10 cellular contexts compared by ENCODE assay signal in the genomic region with DNA sequence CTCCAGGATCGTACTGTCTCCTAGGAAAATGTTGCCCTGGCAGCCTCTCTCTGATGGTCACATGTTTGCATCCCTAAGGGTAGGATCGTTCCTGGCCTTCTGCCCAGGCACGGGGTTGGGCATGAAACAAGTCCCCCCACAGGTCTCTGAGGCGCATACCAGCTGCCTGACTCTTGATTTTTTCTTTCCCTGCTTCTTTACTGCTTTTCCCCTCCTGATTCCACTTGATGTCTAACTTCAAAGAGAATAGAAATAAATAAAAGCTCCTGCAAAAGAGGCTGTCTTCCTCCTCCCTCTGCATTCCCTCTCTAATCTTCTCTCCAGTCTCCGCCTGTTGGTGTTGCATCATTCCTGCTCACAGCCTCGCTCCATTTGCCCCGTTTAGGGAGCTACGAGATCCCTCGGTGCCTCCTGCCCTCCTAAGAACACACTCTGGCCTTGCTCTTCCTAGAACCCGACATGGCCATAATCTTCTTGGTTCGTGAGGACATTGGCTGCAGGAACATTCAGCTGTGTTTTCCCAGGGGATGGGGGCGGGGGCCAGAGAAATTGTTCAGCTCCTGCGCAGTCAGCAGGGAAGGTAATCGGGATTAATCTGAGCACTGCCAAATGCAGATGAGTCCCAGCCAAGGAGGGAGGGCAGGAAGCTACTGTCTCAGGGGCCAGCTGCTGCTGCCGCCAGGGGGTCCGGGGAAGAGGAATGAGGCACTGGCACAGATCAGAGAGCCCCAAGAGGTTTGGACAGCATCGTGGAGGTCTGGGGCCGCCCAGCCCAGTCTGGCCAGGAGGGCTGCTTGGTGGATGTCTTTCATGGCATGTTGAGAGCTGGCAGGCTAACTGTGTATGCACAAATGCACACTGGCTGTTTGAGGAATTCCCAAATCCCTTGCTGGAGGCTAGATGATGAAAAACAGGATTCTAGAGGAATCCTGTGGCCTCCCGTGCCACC. TPM values are rescaled to one million over a fixed set of nuclear protein-coding genes. Genes with fewer than 3 reads are reported as not detected.
A peak's percentile ranks its signal among the peaks of the same experiment; 100 is the strongest.
DNase-seq lines count a peak whose midpoint lies in the region; ATAC-seq and TF ChIP-seq lines count a peak whose summit lies in the region.
"Had no signal": no experiment of that assay in that cellular context is flagged by ENCODE, and none has a peak within 500 bp of the region (broad histone marks: within the 10 kb centered on the region; RNA-seq: fewer than 3 reads in every experiment).

No MANE protein-coding gene starts in this region.

- no CpG with 5 or more reads among the region's 19 CpGs for WGBS in neuronal stem cell (ENCODE audit: extremely low coverage in 2 of 2, insufficient read length in 2 of 2, insufficient replicate concordance in 1 of 2), 2 donors

- H3K18ac ChIP-seq in neuronal stem cell (ENCODE audit: low read length): peak overlapping the region; percentile 84

- no peak overlapping the region for H2BK120ac ChIP-seq in neuronal stem cell (ENCODE audit: low read depth, low read length)

- peaks cover 16 to 18% of the 10 kb centered on the region in 2 donors for H3K4me1 ChIP-seq in neuronal stem cell (ENCODE audit: control insufficient read depth in 2 of 2, insufficient read depth in 1 of 2, low read depth in 1 of 2, low read length in 2 of 2)

- H3K27me3 ChIP-seq in neuronal stem cell (ENCODE audit: control insufficient read depth in 3 of 3, insufficient read depth in 3 of 3, low read depth in 1 of 3, low read length in 3 of 3): no peaks in the 10 kb centered on the region

- H3K4me3 ChIP-seq in fibroblast of villous mesenchyme (ENCODE audit: low read depth, low read length) (peak overlapping the region; percentile 37), neuronal stem cell (ENCODE audit: low read length in 2 of 2) (peak overlapping the region in 1 of 2 donors; percentile 31)

- peak overlapping the region; percentile 1 for H4K8ac ChIP-seq in neuronal stem cell (ENCODE audit: low read depth, low read length)

- H3K36me3 ChIP-seq in neuronal stem cell (replicated peaks in 1 of 2; ENCODE audit: control insufficient read depth in 2 of 2, insufficient read depth in 2 of 2, low read length in 2 of 2): no peaks in the 10 kb centered on the region

- CTCF ChIA-PET in HEK293T (lab: Yijun Ruan, JAX): no interaction called here

- H4K91ac ChIP-seq in neuronal stem cell (ENCODE audit: low read depth, low read length, poor library complexity): no peak overlapping the region

- H3K23ac ChIP-seq in neuronal stem cell (ENCODE audit: low read depth, low read length, poor library complexity): no peak overlapping the region

- no peaks in the 10 kb centered on the region for H3K9me3 Mint-ChIP-seq in effector memory CD8-positive, alpha-beta T cell

- H3K14ac ChIP-seq in neuronal stem cell (ENCODE audit: low read length): no peak overlapping the region

- no peak overlapping the region for H2BK12ac ChIP-seq in neuronal stem cell (ENCODE audit: low read length)

- no peak overlapping the region for H3K9ac ChIP-seq in neuronal stem cell (ENCODE audit: low read depth, low read length, poor library complexity)

- H3K4me1 Mint-ChIP-seq in effector memory CD8-positive, alpha-beta T cell (ENCODE audit: low read depth in 2 of 2): peaks cover 0 to 2% of the 10 kb centered on the region in 2 donors

- H2AFZ ChIP-seq in neuronal stem cell (ENCODE audit: low read length): peak overlapping the region; percentile 90

- no peak overlapping the region for H2BK5ac ChIP-seq in neuronal stem cell (ENCODE audit: low read length)

- H3K9me3 ChIP-seq in neuronal stem cell (replicated peaks in 1 of 2; ENCODE audit: control insufficient read depth in 2 of 2, insufficient read depth in 1 of 2, low read depth in 1 of 2, low read length in 2 of 2): no peaks in the 10 kb centered on the region

- peak overlapping the region; percentile 28 for H3K4me2 ChIP-seq in neuronal stem cell (ENCODE audit: insufficient read depth, low read length, poor library complexity, severe bottlenecking)

- peak overlapping the region; percentile 25 for H2BK15ac ChIP-seq in neuronal stem cell (ENCODE audit: low read length)

- H3K27me3 Mint-ChIP-seq in effector memory CD8-positive, alpha-beta T cell: peaks cover 30 to 52% of the 10 kb centered on the region in 2 donors

- no peak overlapping the region for H3K4ac ChIP-seq in neuronal stem cell (ENCODE audit: low read length)

- no peak overlapping the region for H3K27ac Mint-ChIP-seq in effector memory CD8-positive, alpha-beta T cell
- H3K27ac Mint-ChIP-seq: IgD-negative memory B cell had no signal

- H2AK5ac ChIP-seq in neuronal stem cell (ENCODE audit: low read depth, low read length): peak overlapping the region; percentile 26

- POLR2A ChIA-PET in HEK293T (lab: Yijun Ruan, JAX): interaction anchor here (1.0 to 1.3 kb wide), 3 partner anchors 8 to 12 kb away, joined by 3 to 4 read pairs (median 3); no protein-coding TSS in a partner anchor

- peak overlapping the region; percentile 30 for H3K27ac ChIP-seq in neuronal stem cell (replicated peaks; ENCODE audit: low read length)

- peak; percentile 24 for TF ChIP-seq CTCF in fibroblast of villous mesenchyme (IDR thresholded peaks at IDR 0.05; ENCODE audit: insufficient read depth, low read depth, low read length)

- ATAC-seq in HG03439 (IDR thresholded peaks at IDR 0.05; ENCODE audit: unreplicated experiment): no peak
- no peak for ATAC-seq in effector memory CD8-positive, alpha-beta T cell (replicated peaks)
- ATAC-seq in GM19463 (IDR thresholded peaks at IDR 0.05; ENCODE audit: unreplicated experiment): no peak

- peak; percentile 36 for DNase-seq in HEK293T (ENCODE audit: extremely low spot score)
- DNase-seq in SHP77 (lab: John Stamatoyannopoulos, UW): peak; percentile 35 to 64
- peak; percentile 75 for DNase-seq in fibroblast of villous mesenchyme (ENCODE audit: low read depth)
- DNase-seq in neuronal stem cell (ENCODE audit: low spot score): peak; percentile 32
- no peak for DNase-seq in effector memory CD8-positive, alpha-beta T cell
- no peak for DNase-seq in activated CD4-positive, alpha-beta T cell treated with anti-CD3 and anti-CD28 coated beads for 1 hour

- no peaks in the 10 kb centered on the region for H3K79me1 ChIP-seq in neuronal stem cell (ENCODE audit: low read depth, low read length)

- H3K36me3 Mint-ChIP-seq in effector memory CD8-positive, alpha-beta T cell (ENCODE audit: insufficient read depth): no peaks in the 10 kb centered on the region
- H3K36me3 Mint-ChIP-seq: IgD-negative memory B cell had no signal

- no peak overlapping the region for H3K4me3 Mint-ChIP-seq in effector memory CD8-positive, alpha-beta T cell
- H3K4me3 Mint-ChIP-seq: IgD-negative memory B cell had no signal

TF ChIP-seq in HEK293T, 16 proteins besides CTCF, POLR2A, EP300 and RAD21:
- no peak for TF ChIP-seq TARDBP (IDR thresholded peaks at IDR 0.05)
- no peak for TF ChIP-seq ARNT (IDR thresholded peaks at IDR 0.05)
- no peak for TF ChIP-seq SP1 (IDR thresholded peaks at IDR 0.05)
- TF ChIP-seq ELF4 (IDR thresholded peaks at IDR 0.05): no peak
- TF ChIP-seq FOXA1 (IDR thresholded peaks at IDR 0.05): no peak
- no peak for TF ChIP-seq FOXK2 (IDR thresholded peaks at IDR 0.05)
- TF ChIP-seq CTBP1 (IDR thresholded peaks at IDR 0.05; ENCODE audit: borderline replicate concordance): no peak
- TF ChIP-seq, protein P1, sequence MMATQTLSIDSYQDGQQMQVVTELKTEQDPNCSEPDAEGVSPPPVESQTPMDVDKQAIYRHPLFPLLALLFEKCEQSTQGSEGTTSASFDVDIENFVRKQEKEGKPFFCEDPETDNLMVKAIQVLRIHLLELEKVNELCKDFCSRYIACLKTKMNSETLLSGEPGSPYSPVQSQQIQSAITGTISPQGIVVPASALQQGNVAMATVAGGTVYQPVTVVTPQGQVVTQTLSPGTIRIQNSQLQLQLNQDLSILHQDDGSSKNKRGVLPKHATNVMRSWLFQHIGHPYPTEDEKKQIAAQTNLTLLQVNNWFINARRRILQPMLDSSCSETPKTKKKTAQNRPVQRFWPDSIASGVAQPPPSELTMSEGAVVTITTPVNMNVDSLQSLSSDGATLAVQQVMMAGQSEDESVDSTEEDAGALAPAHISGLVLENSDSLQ (IDR thresholded peaks at IDR 0.05): no peak
- TF ChIP-seq SUZ12 (IDR thresholded peaks at IDR 0.05): no peak
- no peak for TF ChIP-seq LEF1 (IDR thresholded peaks at IDR 0.05; ENCODE audit: borderline replicate concordance)
- TF ChIP-seq ZNF384 (IDR thresholded peaks at IDR 0.05): no peak
- no peak for TF ChIP-seq BHLHE40 (IDR thresholded peaks at IDR 0.05; ENCODE audit: borderline replicate concordance)

RNA-seq across cellular contexts. Expression of a gene that starts 26.1 kb away (rescaled TPM):
- not detected in 2 replicates for total RNA-seq in fibroblast of villous mesenchyme
- polyA plus RNA-seq in neuronal stem cell (2013, experiment 1 of 2): not detected
- not detected for polyA plus RNA-seq in neuronal stem cell (2013, experiment 2 of 2)
- total RNA-seq: lung microvascular endothelial cell had no signal
- polyA plus RNA-seq: IgD-negative memory B cell had no signal

Comparison
In these comparisons a context has a peak if more than half of its experiments do, and no peak if none do; other contexts are left out.
1. DNase-seq: peak in HEK293T (single experiment), SHP77 (2 of 2), fibroblast of villous mesenchyme (single experiment) and neuronal stem cell (single experiment); none in effector memory CD8-positive, alpha-beta T cell (0 of 3) and activated CD4-positive, alpha-beta T cell treated with anti-CD3 and anti-CD28 coated beads for 1 hour (single experiment).